In genomic region chr2:88059979-88060906, GRCh38 we compare ENCODE assay signal across 8 cellular contexts. TPM values are rescaled to one million over a fixed set of nuclear protein-coding genes. Genes with fewer than 3 reads are reported as not detected.
DNase-seq lines count a peak whose midpoint lies in the region; ATAC-seq and TF ChIP-seq lines count a peak whose summit lies in the region.

No MANE protein-coding gene starts in this region.

- ATAC-seq in HG02870 (IDR thresholded peaks at IDR 0.05; ENCODE audit: unreplicated experiment) (peak; percentile 34), GM21423 (IDR thresholded peaks at IDR 0.05; ENCODE audit: unreplicated experiment) (no peak)

- H3K4me3 ChIP-seq in retinal pigment epithelial cell (ENCODE audit: low read length) = no peak overlapping the region

- no peaks in the 10 kb centered on the region for H3K27me3 Mint-ChIP-seq in activated CD4-positive, alpha-beta T cell treated with anti-CD3 and anti-CD28 coated beads, Interleukin-2, amount 10 ng/mL, durations not matched to agents 24 days and 14 days

- in situ Hi-C loops in ACHN (cut with HindIII; ENCODE audit: low pct_ligation_motif_present, low pct_unique_long_range_greater_than_20kb, low sequenced_read_pairs) = no loop called here

- peak; percentile 84 for TF ChIP-seq CTCF in retinal pigment epithelial cell (conservative IDR thresholded peaks at IDR 0.05; ENCODE audit: low read depth, low read length)

- peaks cover 30% of the 10 kb centered on the region for H3K4me1 Mint-ChIP-seq in activated CD4-positive, alpha-beta T cell treated with anti-CD3 and anti-CD28 coated beads, Interleukin-2, amount 10 ng/mL, durations not matched to agents 24 days and 14 days

- DNase-seq in ACHN (peak; percentile 61), GM03348 (ENCODE audit: low spot score) (peak; percentile 68), NCI-H2171 treated with DMSO at 0.1 percent for 48 hours (lab: John Stamatoyannopoulos, UW) (peak; percentile 67), globus pallidus (ENCODE audit: low spot score) (peak; percentile 71), retinal pigment epithelial cell (ENCODE audit: low read depth) (no peak)
- peak; percentile 76 for DNase-seq in activated CD4-positive, alpha-beta T cell treated with anti-CD3 and anti-CD28 coated beads, Interleukin-2, amount 10 ng/mL, durations not matched to agents 24 days and 14 days

- H3K9me3 Mint-ChIP-seq in activated CD4-positive, alpha-beta T cell treated with anti-CD3 and anti-CD28 coated beads, Interleukin-2, amount 10 ng/mL, durations not matched to agents 24 days and 14 days = no peaks in the 10 kb centered on the region

- no peak overlapping the region for H3K27ac Mint-ChIP-seq in activated CD4-positive, alpha-beta T cell treated with anti-CD3 and anti-CD28 coated beads, Interleukin-2, amount 10 ng/mL, durations not matched to agents 24 days and 14 days

- no peak overlapping the region for H3K4me3 Mint-ChIP-seq in activated CD4-positive, alpha-beta T cell treated with anti-CD3 and anti-CD28 coated beads, Interleukin-2, amount 10 ng/mL, durations not matched to agents 24 days and 14 days

- intact Hi-C loops in activated CD4-positive, alpha-beta T cell treated with anti-CD3 and anti-CD28 coated beads, Interleukin-2, amount 10 ng/mL, durations not matched to agents 24 days and 14 days (cut with micrococcal nuclease) = loop anchor here (1.0 to 10.0 kb wide), 2 partner anchors 100 to 565 kb away; partner anchors contain the start of gene EIF2AK3

- peaks cover under 1% of the 10 kb centered on the region for H3K36me3 Mint-ChIP-seq in activated CD4-positive, alpha-beta T cell treated with anti-CD3 and anti-CD28 coated beads, Interleukin-2, amount 10 ng/mL, durations not matched to agents 24 days and 14 days (ENCODE audit: low read depth)

RNA-seq across cellular contexts. Expression of gene KRCC1, which starts 4.7 kb away (rescaled TPM):
- total RNA-seq in activated CD4-positive, alpha-beta T cell treated with anti-CD3 and anti-CD28 coated beads, Interleukin-2, amount 10 ng/mL, durations not matched to agents 24 days and 14 days = 16.5 and 16.9 TPM in 2 replicates

RNA-seq across cellular contexts. Expression of gene SMYD1, which starts 7.4 kb away (rescaled TPM):
- not detected in 2 replicates for total RNA-seq in activated CD4-positive, alpha-beta T cell treated with anti-CD3 and anti-CD28 coated beads, Interleukin-2, amount 10 ng/mL, durations not matched to agents 24 days and 14 days

RNA-seq across cellular contexts. Expression of gene RNU2-63P, which starts 43.9 kb away (rescaled TPM):
- total RNA-seq in activated CD4-positive, alpha-beta T cell treated with anti-CD3 and anti-CD28 coated beads, Interleukin-2, amount 10 ng/mL, durations not matched to agents 24 days and 14 days = 34.0 and 34.9 TPM in 2 replicates
